In genomic region chr4:181870326-181870725, GRCh38 we compare ENCODE assay signal across 19 cellular contexts.
A peak's percentile ranks its signal among the peaks of the same experiment; 100 is the strongest.
DNase-seq lines count a peak whose midpoint lies in the region; FAIRE-seq and TF ChIP-seq lines count a peak whose summit lies in the region.
"Had no signal": no experiment of that assay in that cellular context is flagged by ENCODE, and none has a peak within 500 bp of the region (broad histone marks: within the 10 kb centered on the region; RNA-seq: fewer than 3 reads in every experiment).

No MANE protein-coding gene starts in this region.

- FAIRE-seq in kidney (lab: Jason Lieb, UNC), result no peak
- FAIRE-seq: A549, D721Med had no signal

- no peak for TF ChIP-seq EP300 in stomach (IDR thresholded peaks at IDR 0.05)

- H3K27ac ChIP-seq in kidney (ENCODE audit: low read depth in 2 of 2, low read length in 2 of 2), result no peak overlapping the region
- H3K27ac ChIP-seq in stomach, result no peak overlapping the region
- H3K27ac ChIP-seq: A549 had no signal

- intact Hi-C loops in kidney (cut with DNase I) (no loop called here), stomach (cut with DNase I; ENCODE audit: low total_unique reads) (no loop called here)

- no peaks in the 10 kb centered on the region for H3K9me3 ChIP-seq in kidney (ENCODE audit: control insufficient read depth in 1 of 2, low read length in 2 of 2)
- H3K9me3 ChIP-seq in stomach, result no peaks in the 10 kb centered on the region
- H3K9me3 ChIP-seq: A549, SK-N-SH had no signal

- in situ Hi-C loops in astrocyte of the spinal cord (cut with HindIII; ENCODE audit: low sequenced_read_pairs), result no loop called here

- DNase-seq in AG10803 (ENCODE audit: low read depth) (peak; percentile 8), HT1080 (ENCODE audit: low read depth) (peak; percentile 44), astrocyte of the spinal cord (ENCODE audit: low read depth, low spot score) (peak; percentile 42), fibroblast of the aortic adventitia (ENCODE audit: low read depth) (peak; percentile 7), kidney (no peak), H7 (no peak), NCI-H2171 treated with DMSO at 0.1 percent for 48 hours (lab: John Stamatoyannopoulos, UW) (no peak), stomach (no peak)
- DNase-seq: CD4-positive, alpha-beta memory T cell; DMS79 treated with DMSO at 0.1 percent for 48 hours; GOT3; NCI-H1436 treated with DMSO at 0.1 percent for 48 hours; NCI-H2107; NCI-H345; NCI-H69; PC-3; SK-N-SH had no signal

- H3K9ac ChIP-seq in kidney (ENCODE audit: low read length in 2 of 2), result no peak overlapping the region
- H3K9ac ChIP-seq: SK-N-SH had no signal

- no peak for TF ChIP-seq POLR2A in stomach (IDR thresholded peaks at IDR 0.05)

- H3K4me3 ChIP-seq in AG10803 (ENCODE audit: low read length) (no peak overlapping the region), astrocyte of the spinal cord (ENCODE audit: low read depth, low read length) (no peak overlapping the region), fibroblast of the aortic adventitia (ENCODE audit: low read depth, low read length) (no peak overlapping the region), kidney (ENCODE audit: low read length in 2 of 2) (no peak overlapping the region), H7 (ENCODE audit: insufficient read depth, low read depth, low read length) (no peak overlapping the region), stomach (no peak overlapping the region)
- H3K4me3 ChIP-seq: A549 had no signal

- WGBS in stomach, 5 donors, result 32 to 58% (median 55%) methylated on average over 1 of the region's 1 CpG

- H3K4me1 ChIP-seq in kidney (ENCODE audit: control insufficient read depth in 1 of 2, insufficient read depth in 1 of 2, low read depth in 1 of 2, low read length in 2 of 2), result no peaks in the 10 kb centered on the region
- H3K4me1 ChIP-seq in stomach, result no peaks in the 10 kb centered on the region
- H3K4me1 ChIP-seq: A549 had no signal

- no peaks in the 10 kb centered on the region for H3K36me3 ChIP-seq in kidney (ENCODE audit: control insufficient read depth in 1 of 2, insufficient read depth in 2 of 2, low read length in 2 of 2)
- no peaks in the 10 kb centered on the region for H3K36me3 ChIP-seq in H7 (replicated peaks; ENCODE audit: control insufficient read depth, insufficient read depth, low read length)
- H3K36me3 ChIP-seq in stomach, result no peaks in the 10 kb centered on the region

- TF ChIP-seq CTCF in AG10803 (conservative IDR thresholded peaks at IDR 0.05; ENCODE audit: low read length) (no peak), astrocyte of the spinal cord (IDR thresholded peaks at IDR 0.05; ENCODE audit: low read depth, low read length) (no peak), fibroblast of the aortic adventitia (IDR thresholded peaks at IDR 0.05; ENCODE audit: insufficient read depth, low read length) (no peak), kidney (IDR thresholded peaks at IDR 0.05; ENCODE audit: borderline replicate concordance, extremely low read depth, insufficient read depth) (no peak), stomach (IDR thresholded peaks at IDR 0.05) (no peak)

- no peaks in the 10 kb centered on the region for H3K27me3 ChIP-seq in H7 (ENCODE audit: control insufficient read depth, insufficient read depth, low read length)
- no peaks in the 10 kb centered on the region for H3K27me3 ChIP-seq in stomach

Comparison
In these comparisons a context has a peak if more than half of its experiments do, and no peak if none do; other contexts are left out.
1. DNase-seq: peak in AG10803 (single experiment), HT1080 (single experiment), astrocyte of the spinal cord (single experiment) and fibroblast of the aortic adventitia (single experiment); none in kidney (single experiment), H7 (single experiment), NCI-H2171 treated with DMSO at 0.1 percent for 48 hours (single experiment) and stomach (single experiment).